10 cellular contexts compared by ENCODE assay signal in the genomic region with DNA sequence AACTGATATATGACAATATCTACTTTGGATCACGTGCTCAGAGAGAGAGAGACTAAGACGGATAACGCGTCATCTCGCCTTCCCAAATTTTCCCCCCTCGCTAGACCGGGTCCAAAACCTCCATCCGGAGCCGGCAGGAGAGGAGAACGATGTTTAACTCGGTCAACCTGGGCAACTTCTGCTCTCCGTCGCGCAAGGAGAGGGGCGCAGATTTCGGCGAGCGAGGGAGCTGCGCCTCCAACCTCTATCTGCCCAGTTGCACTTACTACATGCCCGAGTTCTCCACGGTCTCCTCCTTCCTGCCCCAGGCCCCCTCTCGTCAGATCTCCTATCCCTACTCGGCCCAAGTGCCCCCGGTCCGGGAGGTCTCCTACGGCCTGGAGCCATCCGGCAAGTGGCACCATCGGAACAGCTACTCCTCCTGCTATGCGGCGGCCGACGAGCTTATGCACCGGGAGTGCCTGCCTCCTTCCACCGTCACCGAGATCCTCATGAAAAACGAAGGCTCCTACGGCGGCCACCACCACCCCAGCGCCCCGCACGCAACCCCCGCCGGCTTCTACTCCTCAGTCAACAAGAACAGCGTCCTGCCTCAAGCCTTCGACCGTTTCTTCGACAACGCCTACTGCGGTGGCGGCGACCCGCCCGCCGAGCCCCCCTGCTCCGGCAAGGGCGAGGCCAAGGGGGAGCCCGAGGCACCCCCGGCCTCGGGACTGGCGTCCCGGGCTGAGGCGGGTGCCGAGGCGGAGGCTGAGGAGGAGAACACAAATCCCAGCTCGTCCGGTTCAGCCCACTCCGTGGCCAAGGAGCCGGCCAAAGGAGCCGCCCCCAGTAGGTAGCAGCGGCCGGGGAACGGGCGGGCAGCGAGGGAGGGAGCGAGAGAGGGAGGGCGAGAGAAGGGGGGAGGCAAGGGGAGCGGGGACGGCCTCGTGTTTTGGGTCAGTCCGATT. TPM values are rescaled to one million over a fixed set of nuclear protein-coding genes. Genes with fewer than 3 reads are reported as not detected.
DNase-seq lines count a peak whose midpoint lies in the region; ATAC-seq, FAIRE-seq and TF ChIP-seq lines count a peak whose summit lies in the region.
"Had no signal": no experiment of that assay in that cellular context is flagged by ENCODE, and none has a peak within 500 bp of the region (broad histone marks: within the 10 kb centered on the region; RNA-seq: fewer than 3 reads in every experiment).

HOXC11 (plus strand) TSS at position 34 of the 950 bp plus-strand sequence; CDS start at position 150, 116 bp downstream.

- no peak for TF ChIP-seq CTCF in GM12878 (IDR thresholded peaks at IDR 0.05 in 2 of 3, conservative IDR thresholded peaks at IDR 0.05 in 1 of 3; ENCODE audit: control insufficient read depth in 2 of 3, extremely low read depth in 1 of 3, insufficient read depth in 1 of 3, low read depth in 3 of 3, low read length in 3 of 3)
- TF ChIP-seq CTCF in upper lobe of right lung (IDR thresholded peaks at IDR 0.05): no peak

- H3K27ac Mint-ChIP-seq in naive thymus-derived CD4-positive, alpha-beta T cell: peak within 1 kb of the TSS in 7 of 9 donors; percentile 6 to 85 (median 78)

- H3K4me1 Mint-ChIP-seq in naive thymus-derived CD4-positive, alpha-beta T cell: peaks cover 0 to 25% (median 24%) of the 10 kb centered on the region in 7 donors

- H4K20me1 ChIP-seq in GM12878 (ENCODE audit: control insufficient read depth, insufficient read depth): no peaks in the 10 kb centered on the region; the same call in 1 of the 2 replicates

- 61% methylated on average over 61 of the region's 80 CpGs for WGBS in GM12878 (ENCODE audit: insufficient coverage, insufficient replicate concordance, low lambda C conversion rate, missing lambda C conversion rate)

- H3K27ac ChIP-seq in GM12878 (ENCODE audit: control insufficient read depth, insufficient read depth) (no peak within 1 kb of the TSS), upper lobe of right lung (no peak within 1 kb of the TSS)
- H3K27ac ChIP-seq in naive thymus-derived CD4-positive, alpha-beta T cell (ENCODE audit: low read depth, low read length): no peak within 1 kb of the TSS

- RAD21 ChIA-PET in GM12878 (lab: Charles Lee; ENCODE audit: unreplicated experiment): no interaction called here

- peaks cover 8% of the 10 kb centered on the region for H3K4me1 ChIP-seq in GM12878 (ENCODE audit: control insufficient read depth, insufficient read depth, low read length)
- H3K4me1 ChIP-seq in naive thymus-derived CD4-positive, alpha-beta T cell (ENCODE audit: control insufficient read depth in 2 of 2, insufficient read depth in 2 of 2, low read length in 2 of 2): peaks cover 10 to 22% of the 10 kb centered on the region in 2 donors
- peaks cover 17% of the 10 kb centered on the region for H3K4me1 ChIP-seq in upper lobe of right lung

- H3K4me2 ChIP-seq in GM12878 (ENCODE audit: control insufficient read depth, insufficient read depth): no peak within 1 kb of the TSS

- no peak for TF ChIP-seq EP300 in GM12878 (IDR thresholded peaks at IDR 0.05; ENCODE audit: borderline replicate concordance in 1 of 2, control insufficient read depth in 1 of 2, low read depth in 2 of 2, low read length in 2 of 2)

- FAIRE-seq in GM12878 (lab: Jason Lieb, UNC): no peak

- CTCF ChIA-PET in HEK293T (lab: Yijun Ruan, JAX) (interaction anchor here (0.8 kb wide), 1 partner anchor 169 kb away, joined by 3 read pairs; no protein-coding TSS in a partner anchor), GM12878 (lab: Yijun Ruan, JAX) (no interaction called here)
- CTCF ChIA-PET in naive thymus-derived CD4-positive, alpha-beta T cell (lab: Charles Lee): no interaction called here

- no TSS peak for BruUV-seq in GM12878 (replicated peaks; lab: Mats Ljungman, UMichigan)

- peaks cover 28 to 35% of the 10 kb centered on the region in 2 experiments for H3K27me3 ChIP-seq in GM12878 (replicated peaks in 1 of 2; ENCODE audit: control insufficient read depth in 2 of 2, insufficient read depth in 2 of 2, low read length in 1 of 2)
- H3K27me3 ChIP-seq in naive thymus-derived CD4-positive, alpha-beta T cell (ENCODE audit: control insufficient read depth in 2 of 2, insufficient read depth in 2 of 2, low read length in 2 of 2): peaks cover 52 to 86% of the 10 kb centered on the region in 2 donors
- H3K27me3 ChIP-seq in upper lobe of right lung: peaks cover 100% of the 10 kb centered on the region

- H3K36me3 ChIP-seq in GM12878 (ENCODE audit: control insufficient read depth in 2 of 2, insufficient read depth in 2 of 2, low read length in 1 of 2) (no peaks in the 10 kb centered on the region), upper lobe of right lung (no peaks in the 10 kb centered on the region)
- no peaks in the 10 kb centered on the region for H3K36me3 ChIP-seq in naive thymus-derived CD4-positive, alpha-beta T cell (ENCODE audit: control insufficient read depth in 2 of 3, insufficient read depth in 3 of 3, low read length in 3 of 3)

- DNase-seq in AG20443 (ENCODE audit: low spot score) (peak; percentile 34), HEK293T (ENCODE audit: extremely low spot score) (no peak), GM12878 (ENCODE audit: low read depth, low spot score) (no peak), NCI-H446 treated with DMSO at 0.1 percent for 48 hours (lab: John Stamatoyannopoulos, UW) (no peak), upper lobe of right lung (no peak)
- no peak for DNase-seq in naive thymus-derived CD4-positive, alpha-beta T cell
- DNase-seq: activated effector memory CD4-positive, alpha-beta T cell treated with Interleukin-2 at 50 U/mL for 16 hours; NCI-H526 had no signal

- no peak within 1 kb of the TSS for H3K9ac ChIP-seq in GM12878 (ENCODE audit: control insufficient read depth, insufficient read depth, low read length)

- intact Hi-C loops in GM12878 (cut with micrococcal nuclease; ENCODE audit: unreplicated experiment): no loop called here
- intact Hi-C loops in naive thymus-derived CD4-positive, alpha-beta T cell (cut with micrococcal nuclease): no loop called here
- intact Hi-C loops in upper lobe of right lung (cut with DNase I): no loop called here

- peaks cover 84 to 94% (median 89%) of the 10 kb centered on the region in 5 donors for H3K27me3 Mint-ChIP-seq in naive thymus-derived CD4-positive, alpha-beta T cell

- TF ChIP-seq RAD21 in GM12878 (IDR thresholded peaks at IDR 0.05; ENCODE audit: insufficient read depth, low read depth, low read length): no peak

- no peaks in the 10 kb centered on the region for H3K79me2 ChIP-seq in GM12878 (ENCODE audit: control insufficient read depth, insufficient read depth, low read length)

- in situ Hi-C loops in GM12878 (cut with MboI): no loop called here

- POLR2A ChIA-PET in HEK293T (lab: Yijun Ruan, JAX): interaction anchor here (1.1 to 1.9 kb wide), 7 partner anchors 8 to 33 kb away, joined by 3 to 6 read pairs (median 3); partner anchors contain the start of gene HOXC10
- POLR2A ChIA-PET in GM12878 (lab: Charles Lee): no interaction called here
- POLR2A ChIA-PET in naive thymus-derived CD4-positive, alpha-beta T cell (lab: Charles Lee): no interaction called here

- SMC1A ChIA-PET in GM12878 (lab: Charles Lee; ENCODE audit: uncharacterized antibody, unreplicated experiment): no interaction called here

- H3K4me3 ChIP-seq in GM12878 (no peak within 1 kb of the TSS), upper lobe of right lung (no peak within 1 kb of the TSS)
- no peak within 1 kb of the TSS for H3K4me3 ChIP-seq in naive thymus-derived CD4-positive, alpha-beta T cell (ENCODE audit: low read length)

- H3K9me3 ChIP-seq in GM12878 (replicated peaks; ENCODE audit: control insufficient read depth, insufficient read depth, low read length): no peaks in the 10 kb centered on the region; the same call in 1 of the 3 replicates
- H3K9me3 ChIP-seq in naive thymus-derived CD4-positive, alpha-beta T cell (ENCODE audit: control insufficient read depth in 2 of 3, low read length in 3 of 3): no peaks in the 10 kb centered on the region
- H3K9me3 ChIP-seq in upper lobe of right lung: no peaks in the 10 kb centered on the region

- ATAC-seq in GM12878: no peak
- ATAC-seq in naive thymus-derived CD4-positive, alpha-beta T cell: no peak
- ATAC-seq in upper lobe of right lung: no peak
- ATAC-seq in GM19397 (IDR thresholded peaks at IDR 0.05; ENCODE audit: unreplicated experiment): no peak
- ATAC-seq in GM21381 (IDR thresholded peaks at IDR 0.05; ENCODE audit: unreplicated experiment): no peak

- H3K36me3 Mint-ChIP-seq in naive thymus-derived CD4-positive, alpha-beta T cell: peaks cover 0 to 10% (median 0%) of the 10 kb centered on the region in 5 donors

- H3K4me3 Mint-ChIP-seq in naive thymus-derived CD4-positive, alpha-beta T cell: peak within 1 kb of the TSS; percentile 69 to 85 (median 75)

- peaks cover 0 to 35% (median 13%) of the 10 kb centered on the region in 11 donors for H3K9me3 Mint-ChIP-seq in naive thymus-derived CD4-positive, alpha-beta T cell

- TF ChIP-seq POLR2A in GM12878 (IDR thresholded peaks at IDR 0.05; ENCODE audit: low read depth, low read length): no peak

- no peak within 1 kb of the TSS for H2AFZ ChIP-seq in GM12878 (ENCODE audit: control insufficient read depth, low read depth, low read length)

TF ChIP-seq in HEK293T, 16 proteins besides CTCF, POLR2A, EP300 and RAD21:
- TF ChIP-seq HDGF (IDR thresholded peaks at IDR 0.05; ENCODE audit: borderline replicate concordance) (no peak), L3MBTL2 (conservative IDR thresholded peaks at IDR 0.05) (peak; percentile 67)
TF ChIP-seq in HEK293T: peak in this region for 1.

TF ChIP-seq in GM12878, 131 proteins besides CTCF, POLR2A, EP300 and RAD21 (continues in another document):
- TF ChIP-seq ZNF24 (IDR thresholded peaks at IDR 0.05) (no peak), CHD1 (IDR thresholded peaks at IDR 0.05; ENCODE audit: low read depth, low read length) (no peak)

RNA-seq across cellular contexts. Expression of gene HOXC11, which starts in this region (rescaled TPM):
- total RNA-seq in GM12878 (2013; cell fraction: nucleolus; rRNA removed): not detected in 2 replicates
- not detected in 2 replicates for total RNA-seq in GM12878 (2014; rRNA removed)
- not detected in 2 replicates for total RNA-seq in GM12878 (2014; rRNA removed; fragmentation: Illumina TruSeq; extraction: Trizol)
- total RNA-seq in GM12878 (2021): not detected in 2 replicates
- polyA plus RNA-seq in GM12878 (2011; ENCODE audit: low read depth): 0.12 TPM
- not detected in 2 replicates for polyA plus RNA-seq in GM12878 (2011; rRNA removed)
- polyA plus RNA-seq in GM12878 (2011; cell fraction: cytosol; rRNA removed): not detected in 2 replicates
- not detected in 2 replicates for polyA plus RNA-seq in GM12878 (2011; cell fraction: nucleus; rRNA removed)
- polyA plus RNA-seq in GM12878 (2012): not detected in 2 replicates
- polyA plus RNA-seq in GM12878 (2014; fragmentation: Illumina TruSeq; extraction: Trizol): not detected in 2 replicates
- polyA plus RNA-seq in GM12878 (2014; fragmentation: Nextera tagmentation; extraction: Ambion mirVana): not detected
- not detected in 2 replicates for polyA plus RNA-seq in GM12878 (2014; rRNA removed)
- polyA plus RNA-seq in GM12878 (2016; fragmentation: Nextera tagmentation; extraction: Ambion mirVana): not detected
- polyA minus RNA-seq in GM12878 (2011; rRNA and poly(A)+ RNA removed): not detected in 2 replicates
- 0.73 TPM in 1 of 2 replicates, not detected in the other for polyA minus RNA-seq in GM12878 (2011; cell fraction: cytosol; rRNA and poly(A)+ RNA removed)
- polyA minus RNA-seq in GM12878 (2011; cell fraction: nucleus; rRNA and poly(A)+ RNA removed): not detected in 2 replicates
- not detected for total RNA-seq in naive thymus-derived CD4-positive, alpha-beta T cell
- polyA plus RNA-seq in naive thymus-derived CD4-positive, alpha-beta T cell: not detected
- not detected for total RNA-seq in upper lobe of right lung
